8 cellular contexts compared by ENCODE assay signal in genomic region chr16:30658731-30659506, GRCh38. TPM values are rescaled to one million over a fixed set of nuclear protein-coding genes. Genes with fewer than 3 reads are reported as not detected.
A peak's percentile ranks its signal among the peaks of the same experiment; 100 is the strongest.
DNase-seq lines count a peak whose midpoint lies in the region; ATAC-seq and TF ChIP-seq lines count a peak whose summit lies in the region.

No MANE protein-coding gene starts in this region.

- H2AK9ac ChIP-seq in IMR-90 (replicated peaks; ENCODE audit: low read depth, low read length, poor library complexity): peak overlapping the region; percentile 99

- H3K9me1 ChIP-seq in IMR-90 (ENCODE audit: insufficient read depth, low read length): peaks cover 5% of the 10 kb centered on the region; the same call in 1 of the 2 replicates

- H3K36me3 ChIP-seq in IMR-90 (ENCODE audit: control insufficient read depth, insufficient read depth, low read length) (peaks cover 51% of the 10 kb centered on the region), Panc1 (ENCODE audit: control insufficient read depth, insufficient read depth, low read length) (peaks cover 26% of the 10 kb centered on the region)

- peaks cover 69% of the 10 kb centered on the region for H3K36me3 Mint-ChIP-seq in activated CD4-positive, alpha-beta T cell treated with anti-CD3 and anti-CD28 coated beads, Interleukin-2, amount 10 ng/mL, durations not matched to agents 24 days and 14 days (ENCODE audit: low read depth)
- peaks cover 59% of the 10 kb centered on the region for H3K36me3 Mint-ChIP-seq in brain

- peak overlapping the region; percentile 11 for H3K4me2 ChIP-seq in IMR-90 (ENCODE audit: low read depth, low read length)

- H3K27me3 ChIP-seq in IMR-90 (ENCODE audit: control insufficient read depth, insufficient read depth, low read length) (no peaks in the 10 kb centered on the region), Panc1 (ENCODE audit: control insufficient read depth, insufficient read depth, low read length) (no peaks in the 10 kb centered on the region)

- peak; percentile 30 for ATAC-seq in GM21717 (IDR thresholded peaks at IDR 0.05; ENCODE audit: unreplicated experiment)
- ATAC-seq in IMR-90 (ENCODE audit: low read depth): peak; percentile 70
- peak; percentile 46 for ATAC-seq in Panc1

- peak overlapping the region; percentile 24 for H4K5ac ChIP-seq in IMR-90 (ENCODE audit: low read depth, low read length)

- CTCF ChIA-PET in IMR-90 (lab: Yijun Ruan, JAX) (interaction anchor here (0.5 to 1.5 kb wide), 3 partner anchors 35 to 231 kb away, joined by 3 to 4 read pairs (median 3); no protein-coding TSS in a partner anchor), Panc1 (lab: Charles Lee) (interaction anchor here (0.5 to 0.6 kb wide), 2 partner anchors 8 to 253 kb away, joined by 4 to 10 read pairs; partner anchors contain the start of gene PRR14)

- peak overlapping the region; percentile 90 for H3K4ac ChIP-seq in IMR-90 (ENCODE audit: low read depth, low read length)

- TF ChIP-seq RAD21 in IMR-90 (IDR thresholded peaks at IDR 0.05; ENCODE audit: low read length): no peak

- H3K4me1 Mint-ChIP-seq in activated CD4-positive, alpha-beta T cell treated with anti-CD3 and anti-CD28 coated beads, Interleukin-2, amount 10 ng/mL, durations not matched to agents 24 days and 14 days: peaks cover 45% of the 10 kb centered on the region
- H3K4me1 Mint-ChIP-seq in brain: peaks cover 62% of the 10 kb centered on the region

- no peak for DNase-seq in activated CD4-positive, alpha-beta T cell treated with anti-CD3 and anti-CD28 coated beads, Interleukin-2, amount 10 ng/mL, durations not matched to agents 24 days and 14 days
- DNase-seq in activated CD4-positive, alpha-beta T cell treated with anti-CD3 and anti-CD28 coated beads for 1 hour: no peak
- DNase-seq in IMR-90: peak; percentile 97
- no peak for DNase-seq in Panc1 (ENCODE audit: low read depth, low spot score)
- DNase-seq in iPS DF 19.7 (ENCODE audit: low read depth, low spot score): peak; percentile 56
- peak; percentile 91 for DNase-seq in renal cortical epithelial cell (ENCODE audit: low read depth)

- H3K4me3 Mint-ChIP-seq in activated CD4-positive, alpha-beta T cell treated with anti-CD3 and anti-CD28 coated beads, Interleukin-2, amount 10 ng/mL, durations not matched to agents 24 days and 14 days: peak overlapping the region; percentile 94
- peak overlapping the region; percentile 93 to 99 (median 95) for H3K4me3 Mint-ChIP-seq in brain

- intact Hi-C loops in activated CD4-positive, alpha-beta T cell treated with anti-CD3 and anti-CD28 coated beads, Interleukin-2, amount 10 ng/mL, durations not matched to agents 24 days and 14 days (cut with micrococcal nuclease): loop anchor here (1.0 to 10.0 kb wide), 15 partner anchors 9 to 1216 kb away; partner anchors contain the start of genes CFAP119, HIRIP3, INO80E and PHKG2
- intact Hi-C loops in IMR-90 (cut with micrococcal nuclease) (loop anchor here (1.0 to 2.0 kb wide), 2 partner anchors 35 to 132 kb away; partner anchors contain the start of gene ZNF768), Panc1 (cut with micrococcal nuclease; ENCODE audit: unreplicated experiment) (no loop called here)

- H3K9me3 Mint-ChIP-seq in activated CD4-positive, alpha-beta T cell treated with anti-CD3 and anti-CD28 coated beads, Interleukin-2, amount 10 ng/mL, durations not matched to agents 24 days and 14 days: no peaks in the 10 kb centered on the region
- peaks cover 0 to 3% (median 0%) of the 10 kb centered on the region in 5 experiments for H3K9me3 Mint-ChIP-seq in brain

- BruUV-seq in IMR-90 (replicated peaks; lab: Mats Ljungman, UMichigan): no TSS peak
- TSS peak; percentile 90 for BruUV-seq in Panc1 (replicated peaks; lab: Mats Ljungman, UMichigan)

- peak overlapping the region; percentile 93 for H3K23ac ChIP-seq in IMR-90 (ENCODE audit: low read depth, low read length)

- H3K14ac ChIP-seq in IMR-90 (replicated peaks; ENCODE audit: low read depth, low read length): peak overlapping the region; percentile 96

- H2AFZ ChIP-seq in IMR-90 (replicated peaks; ENCODE audit: low read length, poor library complexity): peak overlapping the region; percentile 99

- peak overlapping the region; percentile 82 for H3K27ac ChIP-seq in IMR-90 (ENCODE audit: insufficient read depth, low read length)
- peak overlapping the region; percentile 98 for H3K27ac ChIP-seq in Panc1 (ENCODE audit: low read length)

- H3K18ac ChIP-seq in IMR-90 (ENCODE audit: low read depth, low read length): peak overlapping the region; percentile 38; the same call in 1 of the 2 replicates

- dilution Hi-C loops in IMR-90 (cut with HindIII; ENCODE audit: low sequenced_read_pairs, unreplicated experiment): no loop called here

- H3K27me3 Mint-ChIP-seq in activated CD4-positive, alpha-beta T cell treated with anti-CD3 and anti-CD28 coated beads, Interleukin-2, amount 10 ng/mL, durations not matched to agents 24 days and 14 days: no peaks in the 10 kb centered on the region
- peaks cover 17% of the 10 kb centered on the region for H3K27me3 Mint-ChIP-seq in brain

- H3K9ac ChIP-seq in IMR-90 (ENCODE audit: low read depth, low read length): peak overlapping the region; percentile 78

- H2AK5ac ChIP-seq in IMR-90 (ENCODE audit: low read depth, low read length): no peak overlapping the region

- POLR2A ChIA-PET in IMR-90 (lab: Charles Lee; ENCODE audit: unreplicated experiment) (interaction anchor here (0.6 kb wide), 2 partner anchors 53 to 264 kb away, joined by 3 to 8 read pairs; no protein-coding TSS in a partner anchor), Panc1 (lab: Charles Lee) (interaction anchor here (0.6 to 1.1 kb wide), 4 partner anchors 35 to 107 kb away, joined by 4 to 5 read pairs (median 5); no protein-coding TSS in a partner anchor)

- peak overlapping the region; percentile 100 for H3K27ac Mint-ChIP-seq in activated CD4-positive, alpha-beta T cell treated with anti-CD3 and anti-CD28 coated beads, Interleukin-2, amount 10 ng/mL, durations not matched to agents 24 days and 14 days
- H3K27ac Mint-ChIP-seq in brain: peak overlapping the region; percentile 100

- peak overlapping the region; percentile 62 for H3K4me3 ChIP-seq in IMR-90 (ENCODE audit: insufficient read depth, low read depth, low read length)
- H3K4me3 ChIP-seq in Panc1 (ENCODE audit: low read depth in 2 of 2, low read length in 2 of 2): peak overlapping the region; percentile 89 to 90

- TF ChIP-seq POLR2A in IMR-90 (IDR thresholded peaks at IDR 0.05; ENCODE audit: low read depth, low read length): 0 out of 2 replicates have a peak, but pooled peaks have one; percentile 15

- peak overlapping the region; percentile 45 for H4K91ac ChIP-seq in IMR-90 (ENCODE audit: insufficient read depth, low read depth, low read length)

- H2BK20ac ChIP-seq in IMR-90 (ENCODE audit: low read depth, low read length): peak overlapping the region; percentile 37; the same call in 1 of the 2 replicates

- peaks cover 37% of the 10 kb centered on the region for H4K20me1 ChIP-seq in IMR-90 (ENCODE audit: insufficient read depth, low read length)

- H3K9me3 ChIP-seq in IMR-90 (ENCODE audit: control insufficient read depth, insufficient read depth, low read length) (no peaks in the 10 kb centered on the region), Panc1 (ENCODE audit: control insufficient read depth, insufficient read depth, low read depth, low read length) (no peaks in the 10 kb centered on the region)

- WGBS in IMR-90 (ENCODE audit: extremely low coverage in 2 of 2, insufficient read length in 1 of 2), 2 experiments: 0% methylated on average over 16 of the region's 64 CpGs; no CpG with 5 or more reads in 1 of the 2 experiments

- peak overlapping the region; percentile 2; the same call in 2 of the 3 replicates for H2BK15ac ChIP-seq in IMR-90 (ENCODE audit: low read depth, low read length)

- peak overlapping the region; percentile 85 for H2BK5ac ChIP-seq in IMR-90 (ENCODE audit: low read depth, low read length, poor library complexity, severe bottlenecking)

- peaks cover 12% of the 10 kb centered on the region; the same call in 1 of the 2 replicates for H3K4me1 ChIP-seq in IMR-90 (ENCODE audit: control insufficient read depth, insufficient read depth, low read length)
- peaks cover 26% of the 10 kb centered on the region for H3K4me1 ChIP-seq in Panc1 (ENCODE audit: control insufficient read depth, insufficient read depth, low read length)

- H3K79me1 ChIP-seq in IMR-90 (ENCODE audit: low read depth in 1 of 2, low read length in 2 of 2): peaks cover 37 to 53% of the 10 kb centered on the region in 2 experiments

- peak overlapping the region; percentile 80 for H2BK120ac ChIP-seq in IMR-90 (ENCODE audit: low read depth, low read length)

- peak overlapping the region; percentile 98 for H3K56ac ChIP-seq in IMR-90 (ENCODE audit: extremely low read depth, insufficient read depth, low read length)

- in situ Hi-C loops in IMR-90 (cut with MboI; ENCODE audit: low sequenced_read_pairs): no loop called here
- in situ Hi-C loops in Panc1 (cut with HindIII; ENCODE audit: low pct_unique_long_range_greater_than_20kb, low sequenced_read_pairs): no loop called here

- 0 out of 2 replicates have a peak, but pooled peaks have one; percentile 23 for TF ChIP-seq CTCF in IMR-90 (conservative IDR thresholded peaks at IDR 0.05; ENCODE audit: low read depth, low read length)
- no peak; the same call in 1 of the 2 replicates for TF ChIP-seq CTCF in Panc1 (IDR thresholded peaks at IDR 0.05)
- TF ChIP-seq CTCF in brain (conservative IDR thresholded peaks at IDR 0.05): no peak

- H4K8ac ChIP-seq in IMR-90 (ENCODE audit: low read depth in 2 of 2, low read length in 2 of 2): peak overlapping the region; percentile 27 to 93; a peak in 3 of 4 replicates

RNA-seq across cellular contexts. Expression of gene FBRS, which starts 0.7 kb away (rescaled TPM):
- 121 and 124 TPM in 2 replicates for total RNA-seq in activated CD4-positive, alpha-beta T cell treated with anti-CD3 and anti-CD28 coated beads, Interleukin-2, amount 10 ng/mL, durations not matched to agents 24 days and 14 days
- total RNA-seq in IMR-90 (2012; rRNA removed) (2.0 and 2.8 TPM in 2 replicates), Panc1 (2021; ENCODE audit: unreplicated experiment) (103 TPM), renal cortical epithelial cell (7.5 and 20.6 TPM in 2 replicates)
- polyA plus RNA-seq in IMR-90 (2012; rRNA removed) (20.5 and 22.4 TPM in 2 replicates), brain (ENCODE audit: insufficient read depth, low read depth, low replicate concordance) (72.1 TPM)
- polyA plus RNA-seq in IMR-90 (2012; cell fraction: cytosol; rRNA removed): 15.0 and 18.0 TPM in 2 replicates
- 64.6 and 100 TPM in 2 replicates for polyA plus RNA-seq in IMR-90 (2012; cell fraction: nucleus; rRNA removed; ENCODE audit: low replicate concordance)
- polyA plus RNA-seq in Panc1 (2012; ENCODE audit: insufficient read length): 102 TPM

RNA-seq across cellular contexts. Expression of gene PRR14, which starts 8.2 kb away (rescaled TPM):
- total RNA-seq in activated CD4-positive, alpha-beta T cell treated with anti-CD3 and anti-CD28 coated beads, Interleukin-2, amount 10 ng/mL, durations not matched to agents 24 days and 14 days: 82.2 and 86.7 TPM in 2 replicates
- total RNA-seq in IMR-90 (2012; rRNA removed) (1.4 and 2.2 TPM in 2 replicates), Panc1 (2021; ENCODE audit: unreplicated experiment) (77.6 TPM), renal cortical epithelial cell (6.3 and 10.0 TPM in 2 replicates)
- polyA plus RNA-seq in IMR-90 (2012; rRNA removed) (11.8 and 11.9 TPM in 2 replicates), brain (ENCODE audit: insufficient read depth, low read depth, low replicate concordance) (69.8 TPM)
- polyA plus RNA-seq in IMR-90 (2012; cell fraction: cytosol; rRNA removed): 8.8 and 11.3 TPM in 2 replicates
- polyA plus RNA-seq in IMR-90 (2012; cell fraction: nucleus; rRNA removed; ENCODE audit: low replicate concordance): 43.3 and 60.6 TPM in 2 replicates
- 44.2 TPM for polyA plus RNA-seq in Panc1 (2012; ENCODE audit: insufficient read length)

RNA-seq across cellular contexts. Expression of gene SRCAP, which starts 40.1 kb away (rescaled TPM):
- 90.4 and 91.6 TPM in 2 replicates for total RNA-seq in activated CD4-positive, alpha-beta T cell treated with anti-CD3 and anti-CD28 coated beads, Interleukin-2, amount 10 ng/mL, durations not matched to agents 24 days and 14 days
- total RNA-seq in IMR-90 (2012; rRNA removed) (4.5 and 6.4 TPM in 2 replicates), Panc1 (2021; ENCODE audit: unreplicated experiment) (73.6 TPM), renal cortical epithelial cell (14.4 and 74.0 TPM in 2 replicates)
- polyA plus RNA-seq in IMR-90 (2012; rRNA removed) (8.2 and 8.9 TPM in 2 replicates), brain (ENCODE audit: insufficient read depth, low read depth, low replicate concordance) (40.4 TPM)
- 3.1 and 6.8 TPM in 2 replicates for polyA plus RNA-seq in IMR-90 (2012; cell fraction: cytosol; rRNA removed)
- polyA plus RNA-seq in IMR-90 (2012; cell fraction: nucleus; rRNA removed; ENCODE audit: low replicate concordance): 15.4 and 26.0 TPM in 2 replicates
- 38.0 TPM for polyA plus RNA-seq in Panc1 (2012; ENCODE audit: insufficient read length)

RNA-seq across cellular contexts. Expression of gene ZNF689, which starts 48.7 kb away (rescaled TPM):
- total RNA-seq in activated CD4-positive, alpha-beta T cell treated with anti-CD3 and anti-CD28 coated beads, Interleukin-2, amount 10 ng/mL, durations not matched to agents 24 days and 14 days: 14.0 and 14.6 TPM in 2 replicates
- total RNA-seq in IMR-90 (2012; rRNA removed) (1.9 and 2.7 TPM in 2 replicates), Panc1 (2021; ENCODE audit: unreplicated experiment) (16.5 TPM), renal cortical epithelial cell (4.0 and 4.5 TPM in 2 replicates)
- polyA plus RNA-seq in IMR-90 (2012; rRNA removed) (2.9 and 3.8 TPM in 2 replicates), brain (ENCODE audit: insufficient read depth, low read depth, low replicate concordance) (10.9 TPM)
- polyA plus RNA-seq in IMR-90 (2012; cell fraction: cytosol; rRNA removed): 2.1 and 3.8 TPM in 2 replicates
- polyA plus RNA-seq in IMR-90 (2012; cell fraction: nucleus; rRNA removed; ENCODE audit: low replicate concordance): 3.3 and 5.2 TPM in 2 replicates
- 8.9 TPM for polyA plus RNA-seq in Panc1 (2012; ENCODE audit: insufficient read length)

Comparison
In these comparisons a context has a peak if more than half of its experiments do, and no peak if none do; other contexts are left out.
1. DNase-seq: peak in IMR-90 (single experiment), iPS DF 19.7 (single experiment) and renal cortical epithelial cell (single experiment); none in activated CD4-positive, alpha-beta T cell treated with anti-CD3 and anti-CD28 coated beads, Interleukin-2, amount 10 ng/mL, durations not matched to agents 24 days and 14 days (single experiment), activated CD4-positive, alpha-beta T cell treated with anti-CD3 and anti-CD28 coated beads for 1 hour (single experiment) and Panc1 (single experiment).
2. Peak in every context shown above with its lines, with median percentiles within 50 percentile points of each other: ATAC-seq.